In genomic region chr3:159185443-159186050, GRCh38 we compare ENCODE assay signal across 13 cellular contexts.
A peak's percentile ranks its signal among the peaks of the same experiment; 100 is the strongest.
DNase-seq lines count a peak whose midpoint lies in the region; ATAC-seq and TF ChIP-seq lines count a peak whose summit lies in the region.
"Had no signal": no experiment of that assay in that cellular context is flagged by ENCODE, and none has a peak within 500 bp of the region (broad histone marks: within the 10 kb centered on the region; RNA-seq: fewer than 3 reads in every experiment).

No MANE protein-coding gene starts in this region.

- no peaks in the 10 kb centered on the region for H3K36me3 ChIP-seq in stomach
- H3K36me3 ChIP-seq: lower lobe of right lung had no signal

- H3K27ac ChIP-seq in stomach, result no peak overlapping the region
- H3K27ac ChIP-seq: lower lobe of right lung had no signal

- DNase-seq in GM10266 (ENCODE audit: extremely low spot score) (peak; percentile 12), NOMO-1 (lab: John Stamatoyannopoulos, UW; ENCODE audit: unreplicated experiment in 2 of 2) (peak; percentile 90 to 99), stomach (no peak), activated gamma-delta T cell (lab: John Stamatoyannopoulos, UW) (no peak), NCI-H510A (lab: John Stamatoyannopoulos, UW) (no peak)
- DNase-seq in stimulated activated CD8-positive, alpha-beta memory T cell treated with anti-CD3 and anti-CD28 coated beads, Interleukin-4, amount 100 ng/mL, for 48 hours, result no peak
- DNase-seq: activated CD8-positive, alpha-beta memory T cell treated with anti-CD3 and anti-CD28 coated beads, Interleukin-2, amount 10 ng/mL, durations not matched to agents 7 days and 5 days; lower lobe of right lung; NCI-H1105 treated with DMSO at 0.1 percent for 48 hours; SHP77 treated with DMSO at 0.1 percent for 48 hours had no signal

- no peak overlapping the region for H3K4me3 ChIP-seq in stomach
- H3K4me3 ChIP-seq: lower lobe of right lung had no signal

- peaks cover 0 to 13% (median 7%) of the 10 kb centered on the region in 4 donors for H3K4me1 ChIP-seq in stomach
- H3K4me1 ChIP-seq: lower lobe of right lung had no signal

- no peak for TF ChIP-seq CTCF in GM10266 (IDR thresholded peaks at IDR 0.05; ENCODE audit: control insufficient read depth, insufficient read depth, low read depth, missing control alignments)
- no peak for TF ChIP-seq CTCF in stomach (IDR thresholded peaks at IDR 0.05)

- no peaks in the 10 kb centered on the region for H3K27me3 ChIP-seq in stomach

- no peak for TF ChIP-seq POLR2A in stomach (IDR thresholded peaks at IDR 0.05)

- no peak for TF ChIP-seq EP300 in stomach (IDR thresholded peaks at IDR 0.05)

- WGBS in stomach, 5 donors, result 78 to 90% (median 82%) methylated on average over 2 of the region's 2 CpGs

- intact Hi-C loops in stomach (cut with DNase I; ENCODE audit: low total_unique reads), result no loop called here

- ATAC-seq in GM19463 (IDR thresholded peaks at IDR 0.05; ENCODE audit: unreplicated experiment) (peak; percentile 35), HG03025 (IDR thresholded peaks at IDR 0.05; ENCODE audit: low FRiP score, unreplicated experiment) (peak; percentile 81)
- ATAC-seq: activated CD8-positive, alpha-beta memory T cell treated with anti-CD3 and anti-CD28 coated beads, Interleukin-2, amount 10 ng/mL, durations not matched to agents 7 days and 5 days; lower lobe of right lung; stimulated activated effector memory CD8-positive, alpha-beta T cell treated with anti-CD3 and anti-CD28 coated beads, Interleukin-12 subunit alpha, Interleukin-12 subunit beta, amount 100 ng/mL, for 72 hours had no signal

- no peaks in the 10 kb centered on the region for H3K9me3 ChIP-seq in stomach
- H3K9me3 ChIP-seq: lower lobe of right lung had no signal

Comparison
In these comparisons a context has a peak if more than half of its experiments do, and no peak if none do; other contexts are left out.
1. DNase-seq: peak in GM10266 (single experiment) and NOMO-1 (2 of 2); none in stomach (single experiment), stimulated activated CD8-positive, alpha-beta memory T cell treated with anti-CD3 and anti-CD28 coated beads, Interleukin-4, amount 100 ng/mL, for 48 hours (single experiment), activated gamma-delta T cell (single experiment) and NCI-H510A (single experiment).